Comparison of ENCODE assay signal across 9 cellular contexts in genomic region chr6:24125980-24126379, GRCh38. TPM values are rescaled to one million over a fixed set of nuclear protein-coding genes. Genes with fewer than 3 reads are reported as not detected.
DNase-seq lines count a peak whose midpoint lies in the region; ATAC-seq, FAIRE-seq and TF ChIP-seq lines count a peak whose summit lies in the region.
"Had no signal": no experiment of that assay in that cellular context is flagged by ENCODE, and none has a peak within 500 bp of the region (broad histone marks: within the 10 kb centered on the region; RNA-seq: fewer than 3 reads in every experiment).

Gene NRSN1 (plus strand): TSS chr6:24126215. CDS start chr6:24134328, 8,113 bp downstream.

- H2BK12ac ChIP-seq in H1 (ENCODE audit: low read depth, low read length), result no peak within 1 kb of the TSS

- peaks cover 0 to 8% of the 10 kb centered on the region in 2 donors for H3K4me1 Mint-ChIP-seq in natural killer cell

- H4K5ac ChIP-seq in H1 (ENCODE audit: insufficient read length, low read depth, low read length), result no peak within 1 kb of the TSS

- CTCF ChIA-PET in H1 (lab: Charles Lee; ENCODE audit: partially characterized antibody), result interaction anchor here (1.1 to 1.3 kb wide), 3 partner anchors 10 to 87 kb away, joined by 4 read pairs; no protein-coding TSS in a partner anchor

- H3K27me3 Mint-ChIP-seq in natural killer cell (ENCODE audit: low read depth in 2 of 2), result peaks cover 7 to 10% of the 10 kb centered on the region in 2 donors

- no peak for FAIRE-seq in H1 (lab: Jason Lieb, UNC)
- FAIRE-seq: kidney had no signal

- ATAC-seq in natural killer cell, result no peak
- no peak for ATAC-seq in GM21786 (IDR thresholded peaks at IDR 0.05; ENCODE audit: unreplicated experiment)
- no peak for ATAC-seq in HG02938 (IDR thresholded peaks at IDR 0.05; ENCODE audit: unreplicated experiment)

- no peak within 1 kb of the TSS for H2BK20ac ChIP-seq in H1 (ENCODE audit: low read length)

- intact Hi-C loops in posterior cingulate gyrus (cut with DNase I) (no loop called here), natural killer cell (cut with micrococcal nuclease) (no loop called here)

- no peak within 1 kb of the TSS for H3K4ac ChIP-seq in H1 (replicated peaks; ENCODE audit: insufficient read length, low read depth, low read length)

- no peak within 1 kb of the TSS for H3K23ac ChIP-seq in H1 (ENCODE audit: insufficient read length)

- no peak within 1 kb of the TSS for H2BK15ac ChIP-seq in H1 (ENCODE audit: low read length)

- H3K4me1 ChIP-seq in HUES6 (ENCODE audit: control insufficient read depth, insufficient read depth, low read length) (peaks cover 6% of the 10 kb centered on the region; the same call in 1 of the 2 replicates), H1 (replicated peaks in 1 of 4; ENCODE audit: control insufficient read depth in 3 of 4, insufficient read depth in 4 of 4, low read length in 3 of 4) (peaks cover 0 to 5% (median under 1%) of the 10 kb centered on the region in 4 experiments; a peak in 2 of 7 replicates)

- no peak within 1 kb of the TSS for H3K27ac ChIP-seq in HUES6 (ENCODE audit: low read depth, low read length)
- H3K27ac ChIP-seq in H1 (ENCODE audit: low read depth, low read length), result no peak within 1 kb of the TSS

- H3K9me3 ChIP-seq in HUES6 (ENCODE audit: control insufficient read depth, insufficient read depth, low read depth, low read length) (no peaks in the 10 kb centered on the region), H1 (ENCODE audit: insufficient read depth in 2 of 2, low read depth in 1 of 2, low read length in 1 of 2) (no peaks in the 10 kb centered on the region)

- H2AK5ac ChIP-seq in H1 (ENCODE audit: low read depth, low read length), result no peak within 1 kb of the TSS

- peaks cover 7 to 13% of the 10 kb centered on the region in 2 donors for H3K9me3 Mint-ChIP-seq in natural killer cell

- H3K4me3 ChIP-seq in HUES6 (ENCODE audit: low read depth, low read length), result peak within 1 kb of the TSS; percentile 76
- peak within 1 kb of the TSS; percentile 49 to 68 (median 50) for H3K4me3 ChIP-seq in H1 (ENCODE audit: extremely low read depth in 1 of 4, insufficient read depth in 2 of 4, low read depth in 3 of 4, low read length in 4 of 4)

- H4K20me1 ChIP-seq in H1 (replicated peaks in 1 of 2; ENCODE audit: control insufficient read depth in 1 of 2, insufficient read depth in 2 of 2, low read length in 2 of 2), result no peaks in the 10 kb centered on the region

- H4K8ac ChIP-seq in H1 (ENCODE audit: extremely low read depth, insufficient read depth, low read length), result no peak within 1 kb of the TSS

- H3K56ac ChIP-seq in H1 (replicated peaks; ENCODE audit: insufficient read length, low read depth, low read length), result no peak within 1 kb of the TSS

- no peak within 1 kb of the TSS for H3K14ac ChIP-seq in H1 (ENCODE audit: insufficient read length)

- POLR2A ChIA-PET in H1 (lab: Charles Lee; ENCODE audit: partially characterized antibody), result no interaction called here

- TF ChIP-seq CTCF in H1 (IDR thresholded peaks at IDR 0.05; ENCODE audit: control extremely low read depth in 1 of 3, insufficient read depth in 1 of 3, low read depth in 1 of 3, low read length in 3 of 3), result no peak
- TF ChIP-seq CTCF in natural killer cell (IDR thresholded peaks at IDR 0.05), result no peak

- TF ChIP-seq POLR2A in H1 (IDR thresholded peaks at IDR 0.05; ENCODE audit: control extremely low read depth in 1 of 2, low read depth in 2 of 2, low read length in 2 of 2), result no peak

- peaks cover 5% of the 10 kb centered on the region; the same call in 1 of the 2 replicates for H3K23me2 ChIP-seq in H1 (ENCODE audit: low read depth, low read length)

- H3K27me3 ChIP-seq in HUES6 (ENCODE audit: control insufficient read depth, insufficient read depth, low read length) (peaks cover 21% of the 10 kb centered on the region; the same call in 1 of the 2 replicates), H1 (replicated peaks in 1 of 4; ENCODE audit: control insufficient read depth in 3 of 4, extremely low read depth in 1 of 4, insufficient read depth in 3 of 4, low read length in 3 of 4) (no peaks in the 10 kb centered on the region; a peak in 1 of 7 replicates)

- H3K9ac ChIP-seq in HUES6 (ENCODE audit: low read length) (no peak within 1 kb of the TSS), H1 (replicated peaks in 1 of 4; ENCODE audit: extremely low read depth in 1 of 4, low read depth in 3 of 4, low read length in 3 of 4) (peak within 1 kb of the TSS in 1 of 4 experiments; percentile 53; a peak in 1 of 7 replicates)

- H4K91ac ChIP-seq in H1 (replicated peaks; ENCODE audit: insufficient read length, low read length), result no peak within 1 kb of the TSS

- TF ChIP-seq EP300 in H1 (IDR thresholded peaks at IDR 0.05; ENCODE audit: borderline replicate concordance in 1 of 2, low read depth in 2 of 2, low read length in 2 of 2), result no peak

- H3K36me3 ChIP-seq in HUES6 (ENCODE audit: control insufficient read depth, insufficient read depth, low read length), result no peaks in the 10 kb centered on the region
- no peaks in the 10 kb centered on the region for H3K36me3 ChIP-seq in H1 (ENCODE audit: control insufficient read depth in 2 of 4, insufficient read depth in 4 of 4, low read length in 3 of 4)

- H3K18ac ChIP-seq in H1 (ENCODE audit: extremely low read depth, low read length), result no peak within 1 kb of the TSS

- no peak within 1 kb of the TSS for H3K27ac Mint-ChIP-seq in natural killer cell
- H3K27ac Mint-ChIP-seq: activated T-helper 1 cell treated with anti-CD3 and anti-CD28 coated beads, Interleukin-12 subunit alpha, Interleukin-12 subunit beta, Interleukin-2, Interleukin-4 antibody, amounts not matched to agents 30 ng/mL and 10 ng/mL and 1 ng/mL, durations not matched to agents 14 hours and 24 hours and 36 hours had no signal

- H3K36me3 Mint-ChIP-seq in natural killer cell, result peaks cover 5% of the 10 kb centered on the region

- H2AFZ ChIP-seq in H1 (ENCODE audit: low read length), result peak within 1 kb of the TSS; percentile 65

- no peak within 1 kb of the TSS for H2BK5ac ChIP-seq in H1 (ENCODE audit: low read depth, low read length)

- no peaks in the 10 kb centered on the region for H3K79me2 ChIP-seq in H1 (ENCODE audit: control insufficient read depth in 1 of 2, insufficient read depth in 2 of 2, low read length in 2 of 2)

- H3K4me3 Mint-ChIP-seq in natural killer cell, result no peak within 1 kb of the TSS
- H3K4me3 Mint-ChIP-seq: activated T-helper 1 cell treated with anti-CD3 and anti-CD28 coated beads, Interleukin-12 subunit alpha, Interleukin-12 subunit beta, Interleukin-2, Interleukin-4 antibody, amounts not matched to agents 30 ng/mL and 10 ng/mL and 1 ng/mL, durations not matched to agents 14 hours and 24 hours and 36 hours had no signal

- H3K4me2 ChIP-seq in H1 (ENCODE audit: insufficient read depth in 1 of 2, low read depth in 2 of 2, low read length in 2 of 2), result peak within 1 kb of the TSS; percentile 69 to 93

- no peaks in the 10 kb centered on the region for H3K79me1 ChIP-seq in H1 (ENCODE audit: low read depth, low read length)

- no peak within 1 kb of the TSS for H2BK120ac ChIP-seq in H1 (replicated peaks; ENCODE audit: low read depth, low read length)

- TF ChIP-seq RAD21 in H1 (IDR thresholded peaks at IDR 0.05 in 1 of 2, conservative IDR thresholded peaks at IDR 0.05 in 1 of 2; ENCODE audit: low read depth in 2 of 2, low read length in 2 of 2), result no peak

- 6% methylated on average over 23 of the region's 37 CpGs; no CpG with 5 or more reads in 1 of the 2 experiments for WGBS in H1 (ENCODE audit: extremely low coverage in 1 of 2, insufficient coverage in 1 of 2, insufficient read length in 1 of 2, insufficient replicate concordance in 2 of 2, low coverage in 1 of 2, low lambda C conversion rate in 2 of 2, missing lambda C conversion rate in 1 of 2), 2 experiments

- peak; percentile 28 for DNase-seq in NCI-H345 treated with DMSO at 0.1 percent for 48 hours (lab: John Stamatoyannopoulos, UW; ENCODE audit: unreplicated experiment)
- DNase-seq in H1 (ENCODE audit: low read depth in 1 of 2, low spot score in 2 of 2), result peak; percentile 19 to 85
- DNase-seq in posterior cingulate gyrus, result peak; percentile 23 to 95 (median 67)
- DNase-seq in natural killer cell, result no peak
- DNase-seq: kidney had no signal

TF ChIP-seq in H1, 55 proteins besides CTCF, POLR2A, EP300 and RAD21:
- TF ChIP-seq SP1 (IDR thresholded peaks at IDR 0.05; ENCODE audit: low read depth, low read length) (no peak), MAX (IDR thresholded peaks at IDR 0.05) (0 out of 2 replicates have a peak, but pooled peaks have one; percentile 20), ASH2L (IDR thresholded peaks at IDR 0.05; ENCODE audit: low read length) (peak; percentile 37), KDM4A (IDR thresholded peaks at IDR 0.05; ENCODE audit: low read depth, low read length, severe bottlenecking) (peak; percentile 76)

RNA-seq across cellular contexts. Expression of gene NRSN1, which starts in this region (rescaled TPM):
- total RNA-seq in H1 (2021; fragmentation: NEBNext Ultra II Directional; extraction: Animal tissue kit (Norgen Biotek cat#: 25700)), result 0.29 and 0.78 TPM in 2 replicates
- 0.03 and 0.15 TPM in 2 replicates for polyA plus RNA-seq in H1 (2011; rRNA removed)
- 0.13 TPM for polyA plus RNA-seq in H1 (2011; cell fraction: cytosol; rRNA removed)
- polyA plus RNA-seq in H1 (2011; cell fraction: nucleus; rRNA removed), result 0.07 TPM
- 0.29 to 0.60 TPM (median 0.44 TPM) in 4 replicates for polyA plus RNA-seq in H1 (2012, experiment 1 of 2)
- polyA plus RNA-seq in H1 (2012, experiment 2 of 2), result 0.08 TPM
- 0.49 TPM for polyA plus RNA-seq in H1 (2013, experiment 1 of 2)
- polyA plus RNA-seq in H1 (2013, experiment 2 of 2), result 0.59 TPM
- 0.09 and 0.12 TPM in 2 replicates for polyA minus RNA-seq in H1 (2011; rRNA and poly(A)+ RNA removed)
- polyA minus RNA-seq in H1 (2011; cell fraction: cytosol; rRNA and poly(A)+ RNA removed), result not detected
- polyA minus RNA-seq in H1 (2011; cell fraction: nucleus; rRNA and poly(A)+ RNA removed), result not detected
- total RNA-seq in natural killer cell, result not detected
- total RNA-seq: activated T-helper 1 cell treated with anti-CD3 and anti-CD28 coated beads, Interleukin-12 subunit alpha, Interleukin-12 subunit beta, Interleukin-2, Interleukin-4 antibody, amounts not matched to agents 30 ng/mL and 10 ng/mL and 1 ng/mL, durations not matched to agents 14 hours and 24 hours and 36 hours; kidney had no signal

Comparison
In these comparisons a context has a peak if more than half of its experiments do, and no peak if none do; other contexts are left out.
1. Peak in DNase-seq, H3K4me3 ChIP-seq and H3K4me2 ChIP-seq in H1; RNA of the gene not detected or under 1 TPM.